Comparison of ENCODE assay signal across 19 cellular contexts in the genomic region with DNA sequence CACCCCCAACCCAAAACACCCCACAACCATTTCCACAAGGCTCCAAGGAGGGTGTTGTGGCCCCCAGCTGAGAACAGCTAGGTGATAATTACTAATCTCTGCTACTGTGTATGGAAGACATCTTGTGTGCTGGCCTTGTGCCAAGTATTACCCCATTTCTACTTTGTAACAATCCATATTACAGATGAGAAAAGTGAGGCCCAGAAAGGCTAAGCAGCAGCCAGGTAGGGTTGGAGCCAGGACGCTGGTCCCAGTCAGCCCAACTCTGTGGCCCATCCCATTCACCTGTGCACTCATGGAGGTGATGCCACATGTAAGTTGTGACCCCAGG.
"Had no signal": no experiment of that assay in that cellular context is flagged by ENCODE, and none has a peak within 500 bp of the region (broad histone marks: within the 10 kb centered on the region; RNA-seq: fewer than 3 reads in every experiment).

No MANE protein-coding gene starts in this region.

- H3K36me3 ChIP-seq: brain microvascular endothelial cell had no signal

- ATAC-seq: activated T-helper 17 cell treated with anti-CD3 and anti-CD28 coated beads, Interleukin-2, amount 50 U/mL, for 72 hours; T-cell had no signal

- DNase-seq: activated CD4-positive, alpha-beta memory T cell treated with anti-CD3 and anti-CD28 coated beads, Interleukin-2, amount 10 ng/mL, durations not matched to agents 7 days and 5 days; activated CD4-positive, alpha-beta T cell treated with anti-CD3 and anti-CD28 coated beads, Interleukin-2, amount 50 U/mL, for 1 hour; activated CD4-positive, CD25-positive, alpha-beta regulatory T cell; activated gamma-delta T cell; activated naive CD4-positive, alpha-beta T cell treated with anti-CD3 and anti-CD28 coated beads for 36 hours; activated T-cell treated with anti-CD3 and anti-CD28 coated beads for 4 hours; activated T-cell treated with anti-CD3 and anti-CD28 coated beads, Interleukin-2, amount 50 U/mL, for 48 hours; brain microvascular endothelial cell; cerebellar nuclear complex; Kasumi-1; NCI-H1048; NCI-H1417 treated with DMSO at 0.1 percent for 48 hours; NCI-H2081; NCI-H526; PC-9; SIG-M5; T-cell had no signal

- H3K27me3 ChIP-seq: brain microvascular endothelial cell had no signal

- H3K4me2 ChIP-seq: PC-9 had no signal

- H2AFZ ChIP-seq: PC-9 had no signal

- H3K27ac ChIP-seq: brain microvascular endothelial cell, PC-9, VCaP had no signal

- H3K4me3 ChIP-seq: PC-9 had no signal
